8 cellular contexts compared by ENCODE assay signal in genomic region chr17:54967621-54968258, GRCh38. TPM values are rescaled to one million over a fixed set of nuclear protein-coding genes. Genes with fewer than 3 reads are reported as not detected.
DNase-seq lines count a peak whose midpoint lies in the region; ATAC-seq and TF ChIP-seq lines count a peak whose summit lies in the region.

No MANE protein-coding gene starts in this region.

- peaks cover 49% of the 10 kb centered on the region for H3K79me2 ChIP-seq in Karpas-422 (ENCODE audit: low read length)

- peaks cover 7% of the 10 kb centered on the region for H3K4me1 ChIP-seq in cardiac muscle cell (ENCODE audit: low read depth)
- H3K4me1 ChIP-seq in Karpas-422 (ENCODE audit: low read length): peaks cover 51% of the 10 kb centered on the region

- no peak for ATAC-seq in Right ventricle myocardium inferior
- ATAC-seq in activated naive CD8-positive, alpha-beta T cell treated with anti-CD3 and anti-CD28 coated beads, Interleukin-2, amount 10 ng/mL, durations not matched to agents 7 days and 5 days (ENCODE audit: low read depth): peak; percentile 31

- peak overlapping the region; percentile 99 for H3K4me3 ChIP-seq in cardiac muscle cell
- peak overlapping the region; percentile 96 for H3K4me3 ChIP-seq in Karpas-422 (ENCODE audit: low read length)
- peak overlapping the region; percentile 92 for H3K4me3 ChIP-seq in iPS-11a (ENCODE audit: low read depth, low read length)

- peaks cover 22% of the 10 kb centered on the region for H3K36me3 ChIP-seq in cardiac muscle cell
- H3K36me3 ChIP-seq in Karpas-422 (ENCODE audit: insufficient read depth, low read length): peaks cover 22% of the 10 kb centered on the region; the same call in 1 of the 2 replicates

- H3K9ac ChIP-seq in Karpas-422 (ENCODE audit: low read length): peak overlapping the region; percentile 92

- peaks cover 1% of the 10 kb centered on the region for H4K20me1 ChIP-seq in Karpas-422 (ENCODE audit: insufficient read depth, low read depth, low read length)

- peak overlapping the region; percentile 89; the same call in 1 of the 2 replicates for H2AFZ ChIP-seq in Karpas-422 (ENCODE audit: low read length)

- TF ChIP-seq CTCF in cardiac muscle cell (IDR thresholded peaks at IDR 0.05; ENCODE audit: low read depth, low read length): peak; percentile 52

- intact Hi-C loops in Right ventricle myocardium inferior (cut with DNase I) (no loop called here), posterior vena cava (cut with DNase I) (no loop called here)

- H3K27ac Mint-ChIP-seq in activated naive CD8-positive, alpha-beta T cell treated with anti-CD3 and anti-CD28 coated beads, Interleukin-2, amount 10 ng/mL, durations not matched to agents 7 days and 5 days: no peak overlapping the region

- H3K36me3 Mint-ChIP-seq in activated naive CD8-positive, alpha-beta T cell treated with anti-CD3 and anti-CD28 coated beads, Interleukin-2, amount 10 ng/mL, durations not matched to agents 7 days and 5 days: peaks cover 11% of the 10 kb centered on the region

- H3K4me1 Mint-ChIP-seq in activated naive CD8-positive, alpha-beta T cell treated with anti-CD3 and anti-CD28 coated beads, Interleukin-2, amount 10 ng/mL, durations not matched to agents 7 days and 5 days: peaks cover 23% of the 10 kb centered on the region

- H3K27ac ChIP-seq in cardiac muscle cell (peak overlapping the region; percentile 89), Karpas-422 (ENCODE audit: low read length) (no peak overlapping the region; the same call in 1 of the 2 replicates)

- H3K9me3 ChIP-seq in cardiac muscle cell (ENCODE audit: low read depth): no peaks in the 10 kb centered on the region
- no peaks in the 10 kb centered on the region for H3K9me3 ChIP-seq in Karpas-422 (ENCODE audit: low read length)

- DNase-seq in cardiac muscle cell (ENCODE audit: low read depth in 1 of 2, low spot score in 1 of 2) (peak; percentile 26 to 28), Right ventricle myocardium inferior (ENCODE audit: missing footprints) (no peak), HCEC 1CT (peak; percentile 18), Karpas-422 (peak; percentile 73), posterior vena cava (ENCODE audit: low spot score) (no peak)
- no peak for DNase-seq in activated naive CD8-positive, alpha-beta T cell treated with anti-CD3 and anti-CD28 coated beads, Interleukin-2, amount 10 ng/mL, durations not matched to agents 7 days and 5 days
- DNase-seq in stimulated activated CD8-positive, alpha-beta memory T cell treated with anti-CD3 and anti-CD28 coated beads, Interleukin-4, amount 100 ng/mL, for 48 hours: peak; percentile 31

- H3K27me3 ChIP-seq in cardiac muscle cell: no peaks in the 10 kb centered on the region
- no peaks in the 10 kb centered on the region for H3K27me3 ChIP-seq in Karpas-422 (ENCODE audit: low read length)

- peak overlapping the region; percentile 98 for H3K4me2 ChIP-seq in Karpas-422 (ENCODE audit: low read depth, low read length, poor library complexity, severe bottlenecking)

- no peak overlapping the region for H3K4me3 Mint-ChIP-seq in activated naive CD8-positive, alpha-beta T cell treated with anti-CD3 and anti-CD28 coated beads, Interleukin-2, amount 10 ng/mL, durations not matched to agents 7 days and 5 days

- no peaks in the 10 kb centered on the region for H3K27me3 Mint-ChIP-seq in activated naive CD8-positive, alpha-beta T cell treated with anti-CD3 and anti-CD28 coated beads, Interleukin-2, amount 10 ng/mL, durations not matched to agents 7 days and 5 days

- POLR2A ChIA-PET in activated naive CD8-positive, alpha-beta T cell treated with anti-CD3 and anti-CD28 coated beads, Interleukin-2, amount 10 ng/mL, durations not matched to agents 7 days and 5 days (lab: Charles Lee): interaction anchor here (0.6 to 1.2 kb wide), 3 partner anchors 452 to 532 kb away, joined by 3 to 4 read pairs (median 3); no protein-coding TSS in a partner anchor

- no peaks in the 10 kb centered on the region for H3K9me2 ChIP-seq in Karpas-422 (replicated peaks; ENCODE audit: insufficient read depth, low read length)

- H3K9me3 Mint-ChIP-seq in activated naive CD8-positive, alpha-beta T cell treated with anti-CD3 and anti-CD28 coated beads, Interleukin-2, amount 10 ng/mL, durations not matched to agents 7 days and 5 days: no peaks in the 10 kb centered on the region

RNA-seq across cellular contexts. Expression of gene COX11, which starts 0.7 kb away (rescaled TPM):
- total RNA-seq in cardiac muscle cell: 96.9 and 121 TPM in 2 replicates
- polyA plus RNA-seq in cardiac muscle cell: 63.6 and 67.6 TPM in 2 replicates
- total RNA-seq in Right ventricle myocardium inferior: 60.4 TPM
- total RNA-seq in Karpas-422 (2014; rRNA removed; shearing (Covaris generic); ENCODE audit: low replicate concordance): 67.1 and 143 TPM in 2 replicates
- total RNA-seq in activated naive CD8-positive, alpha-beta T cell treated with anti-CD3 and anti-CD28 coated beads, Interleukin-2, amount 10 ng/mL, durations not matched to agents 7 days and 5 days: 10 to 100 TPM; 49.7 to 54.8 TPM
- total RNA-seq in posterior vena cava: 10 to 100 TPM; 46.1 to 48.8 TPM

RNA-seq across cellular contexts. Expression of gene STXBP4, which starts 0.8 kb away (rescaled TPM):
- total RNA-seq in cardiac muscle cell: 24.6 and 26.4 TPM in 2 replicates
- 14.8 and 14.9 TPM in 2 replicates for polyA plus RNA-seq in cardiac muscle cell
- total RNA-seq in Right ventricle myocardium inferior: 4.7 TPM
- total RNA-seq in Karpas-422 (2014; rRNA removed; shearing (Covaris generic); ENCODE audit: low replicate concordance): 1.2 and 6.6 TPM in 2 replicates
- 1 to 10 TPM; 7.9 to 8.0 TPM for total RNA-seq in activated naive CD8-positive, alpha-beta T cell treated with anti-CD3 and anti-CD28 coated beads, Interleukin-2, amount 10 ng/mL, durations not matched to agents 7 days and 5 days
- total RNA-seq in posterior vena cava: 10 to 100 TPM; 18.3 to 20.8 TPM

Comparison
In these comparisons a context has a peak if more than half of its experiments do, and no peak if none do; other contexts are left out.
1. DNase-seq: peak in cardiac muscle cell (2 of 2), HCEC 1CT (single experiment), Karpas-422 (single experiment) and stimulated activated CD8-positive, alpha-beta memory T cell treated with anti-CD3 and anti-CD28 coated beads, Interleukin-4, amount 100 ng/mL, for 48 hours (single experiment); none in Right ventricle myocardium inferior (single experiment), activated naive CD8-positive, alpha-beta T cell treated with anti-CD3 and anti-CD28 coated beads, Interleukin-2, amount 10 ng/mL, durations not matched to agents 7 days and 5 days (single experiment) and posterior vena cava (single experiment).
2. Peak in every context shown above with its lines, with median percentiles within 50 percentile points of each other: H3K4me3 ChIP-seq.